In genomic region chrX:9148626-9149385, GRCh38 we compare ENCODE assay signal across 14 cellular contexts.
DNase-seq lines count a peak whose midpoint lies in the region; TF ChIP-seq lines count a peak whose summit lies in the region.
"Had no signal": no experiment of that assay in that cellular context is flagged by ENCODE, and none has a peak within 500 bp of the region (broad histone marks: within the 10 kb centered on the region; RNA-seq: fewer than 3 reads in every experiment).

No MANE protein-coding gene starts in this region.

- H3K4me3 Mint-ChIP-seq in activated CD4-positive, alpha-beta memory T cell treated with anti-CD3 and anti-CD28 coated beads for 36 hours, result no peak overlapping the region

- peaks cover 6% of the 10 kb centered on the region for H3K36me3 Mint-ChIP-seq in activated CD4-positive, alpha-beta memory T cell treated with anti-CD3 and anti-CD28 coated beads for 36 hours

- no peaks in the 10 kb centered on the region for H3K27me3 Mint-ChIP-seq in activated CD4-positive, alpha-beta memory T cell treated with anti-CD3 and anti-CD28 coated beads for 36 hours

- POLR2A ChIA-PET in activated CD4-positive, alpha-beta memory T cell treated with anti-CD3 and anti-CD28 coated beads for 36 hours (lab: Charles Lee), result no interaction called here

- H3K27me3 ChIP-seq in H7 (ENCODE audit: control insufficient read depth, insufficient read depth, low read length) (no peaks in the 10 kb centered on the region), stomach smooth muscle (ENCODE audit: control insufficient read depth in 1 of 2, insufficient read depth in 2 of 2, low read length in 2 of 2) (no peaks in the 10 kb centered on the region), HAP-1 (ENCODE audit: low read depth) (no peaks in the 10 kb centered on the region)
- H3K27me3 ChIP-seq: body of pancreas, transverse colon had no signal

- TF ChIP-seq CTCF in astrocyte of the spinal cord (IDR thresholded peaks at IDR 0.05; ENCODE audit: low read depth, low read length), result no peak

- peak; percentile 25 for DNase-seq in H7
- DNase-seq in astrocyte of the spinal cord (ENCODE audit: low read depth, low spot score), result peak; percentile 72
- peak; percentile 56 for DNase-seq in iPS DF 4.7 (ENCODE audit: extremely low read depth, low spot score)
- DNase-seq in HAP-1 (ENCODE audit: low spot score in 2 of 2), result no peak
- no peak for DNase-seq in AML-193 (lab: John Stamatoyannopoulos, UW)
- DNase-seq in NCI-H748 (lab: John Stamatoyannopoulos, UW; ENCODE audit: unreplicated experiment), result no peak
- DNase-seq in activated CD4-positive, alpha-beta memory T cell treated with anti-CD3 and anti-CD28 coated beads for 36 hours, result no peak
- DNase-seq: activated CD8-positive, alpha-beta memory T cell treated with anti-CD3 and anti-CD28 coated beads for 24 hours; DMS53; NCI-H446; pancreas; transverse colon had no signal

- H3K27ac ChIP-seq in stomach smooth muscle (ENCODE audit: low read length), result peak overlapping the region; percentile 37
- H3K27ac ChIP-seq: body of pancreas had no signal

- H3K9ac ChIP-seq in stomach smooth muscle (ENCODE audit: low read length in 2 of 2), result no peak overlapping the region

- no peak overlapping the region for H3K4me3 ChIP-seq in H7 (ENCODE audit: insufficient read depth, low read depth, low read length)
- no peak overlapping the region for H3K4me3 ChIP-seq in astrocyte of the spinal cord (ENCODE audit: low read depth, low read length)
- H3K4me3 ChIP-seq in stomach smooth muscle (ENCODE audit: low read length in 2 of 2), result no peak overlapping the region
- no peak overlapping the region for H3K4me3 ChIP-seq in HAP-1
- H3K4me3 ChIP-seq: body of pancreas, pancreas, transverse colon had no signal

- H3K36me3 ChIP-seq in H7 (replicated peaks; ENCODE audit: control insufficient read depth, insufficient read depth, low read length), result no peaks in the 10 kb centered on the region
- H3K36me3 ChIP-seq in stomach smooth muscle (ENCODE audit: control insufficient read depth in 2 of 2, insufficient read depth in 2 of 2, low read length in 2 of 2), result no peaks in the 10 kb centered on the region
- H3K36me3 ChIP-seq in HAP-1 (replicated peaks), result no peaks in the 10 kb centered on the region
- H3K36me3 ChIP-seq: pancreas, transverse colon had no signal

- peaks cover 12% of the 10 kb centered on the region for H3K9me3 Mint-ChIP-seq in activated CD4-positive, alpha-beta memory T cell treated with anti-CD3 and anti-CD28 coated beads for 36 hours

- H3K4me1 ChIP-seq in stomach smooth muscle (ENCODE audit: control insufficient read depth, insufficient read depth, low read length) (peaks cover 12% of the 10 kb centered on the region), HAP-1 (no peaks in the 10 kb centered on the region)
- H3K4me1 ChIP-seq: body of pancreas, pancreas, transverse colon had no signal

- intact Hi-C loops in activated CD4-positive, alpha-beta memory T cell treated with anti-CD3 and anti-CD28 coated beads for 36 hours (cut with micrococcal nuclease), result no loop called here

- H3K4me1 Mint-ChIP-seq in activated CD4-positive, alpha-beta memory T cell treated with anti-CD3 and anti-CD28 coated beads for 36 hours (ENCODE audit: low read depth), result peaks cover 10% of the 10 kb centered on the region

- in situ Hi-C loops in astrocyte of the spinal cord (cut with HindIII; ENCODE audit: low sequenced_read_pairs) (no loop called here), HAP-1 (cut with MboI; ENCODE audit: low sequenced_read_pairs) (no loop called here)

- H3K27ac Mint-ChIP-seq in activated CD4-positive, alpha-beta memory T cell treated with anti-CD3 and anti-CD28 coated beads for 36 hours, result no peak overlapping the region

- H3K9me3 ChIP-seq in stomach smooth muscle (ENCODE audit: control insufficient read depth in 2 of 2, low read length in 2 of 2), result peaks cover 0 to 3% of the 10 kb centered on the region in 2 donors
- no peaks in the 10 kb centered on the region; the same call in 1 of the 2 replicates for H3K9me3 ChIP-seq in HAP-1
- H3K9me3 ChIP-seq: body of pancreas, pancreas, transverse colon had no signal

- CTCF ChIA-PET in activated CD4-positive, alpha-beta memory T cell treated with anti-CD3 and anti-CD28 coated beads for 36 hours (lab: Charles Lee), result no interaction called here

Comparison
In these comparisons a context has a peak if more than half of its experiments do, and no peak if none do; other contexts are left out.
1. DNase-seq: peak in H7 (single experiment), astrocyte of the spinal cord (single experiment) and iPS DF 4.7 (single experiment); none in HAP-1 (0 of 2), AML-193 (0 of 2), NCI-H748 (single experiment) and activated CD4-positive, alpha-beta memory T cell treated with anti-CD3 and anti-CD28 coated beads for 36 hours (single experiment).